In the genomic region with DNA sequence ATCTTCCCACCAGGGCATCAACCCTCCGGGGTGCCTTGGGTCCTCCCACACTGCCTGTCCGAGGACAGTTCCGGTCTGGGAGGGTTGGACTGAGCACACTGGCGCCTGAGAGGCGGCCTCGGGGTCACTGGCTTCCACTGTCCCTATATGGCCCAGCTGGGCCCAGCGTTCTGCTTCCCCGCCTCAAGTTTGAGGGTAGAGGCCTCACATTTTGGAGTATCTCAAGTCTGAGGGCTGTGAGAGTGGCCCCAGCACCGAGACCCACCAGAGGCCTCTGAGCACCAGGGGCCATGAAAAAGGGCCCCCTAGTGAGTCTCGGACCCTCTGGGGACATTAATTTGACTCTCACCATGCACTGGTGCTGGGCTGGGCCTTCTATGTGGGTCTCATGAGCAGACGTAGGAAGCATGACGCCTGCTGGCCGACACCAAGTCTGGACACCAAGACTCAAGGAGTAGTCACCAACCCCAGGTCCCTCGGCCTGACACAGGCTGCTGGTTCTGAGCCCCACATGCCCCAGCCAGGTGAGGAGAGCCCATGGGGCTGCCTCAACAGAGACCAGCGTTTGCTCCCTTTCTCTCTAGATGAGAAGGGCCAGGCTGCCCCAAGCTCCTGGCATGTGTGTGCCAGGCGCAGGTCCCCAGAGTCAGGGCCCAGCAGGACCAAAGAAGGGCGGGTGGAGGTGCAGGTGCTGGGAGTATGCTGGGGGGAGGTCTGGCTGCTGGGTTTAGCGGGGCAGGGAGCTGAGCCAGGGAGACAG, we compare ENCODE assay signal across 17 cellular contexts. TPM values are rescaled to one million over a fixed set of nuclear protein-coding genes. Genes with fewer than 3 reads are reported as not detected.
DNase-seq lines count a peak whose midpoint lies in the region; ATAC-seq and TF ChIP-seq lines count a peak whose summit lies in the region.
"Had no signal": no experiment of that assay in that cellular context is flagged by ENCODE, and none has a peak within 500 bp of the region (broad histone marks: within the 10 kb centered on the region; RNA-seq: fewer than 3 reads in every experiment).

No MANE protein-coding gene starts in this region.

- H3K4me3 ChIP-seq in BLaER1 (no peak overlapping the region), coronary artery (no peak overlapping the region), SJCRH30 (no peak overlapping the region), GM23338 (no peak overlapping the region), MG63 (no peak overlapping the region), endodermal cell (ENCODE audit: low read length) (no peak overlapping the region)

- H3K4me3 Mint-ChIP-seq in GM23338, result no peak overlapping the region
- no peak overlapping the region for H3K4me3 Mint-ChIP-seq in endodermal cell

- H3K4me1 ChIP-seq in BLaER1 (peaks cover 60% of the 10 kb centered on the region), SJCRH30 (peaks cover 33% of the 10 kb centered on the region), GM23338 (ENCODE audit: insufficient read depth) (peaks cover 8% of the 10 kb centered on the region; the same call in 1 of the 2 replicates), endodermal cell (ENCODE audit: control insufficient read depth, insufficient read depth, low read length) (peaks cover 6% of the 10 kb centered on the region)

- TF ChIP-seq CTCF in coronary artery (IDR thresholded peaks at IDR 0.05), result no peak
- TF ChIP-seq CTCF in GM23338 (conservative IDR thresholded peaks at IDR 0.05; ENCODE audit: low read depth in 2 of 2), result no peak
- no peak for TF ChIP-seq CTCF in endodermal cell (conservative IDR thresholded peaks at IDR 0.05)

- H3K27me3 ChIP-seq in BLaER1, result no peaks in the 10 kb centered on the region
- H3K27me3 ChIP-seq in SJCRH30, result no peaks in the 10 kb centered on the region
- H3K27me3 ChIP-seq in GM23338 (ENCODE audit: insufficient read depth), result no peaks in the 10 kb centered on the region
- H3K27me3 ChIP-seq in MG63, result no peaks in the 10 kb centered on the region
- H3K27me3 ChIP-seq in endodermal cell (ENCODE audit: control insufficient read depth, insufficient read depth, low read length, poor library complexity, severe bottlenecking), result no peaks in the 10 kb centered on the region

- no peaks in the 10 kb centered on the region for H3K9me2 ChIP-seq in GM23338 (ENCODE audit: insufficient read depth)

- H3K4me1 Mint-ChIP-seq in GM23338 (peaks cover 3% of the 10 kb centered on the region; the same call in 2 of the 3 replicates), endodermal cell (peaks cover 2% of the 10 kb centered on the region)

- H3K4me2 ChIP-seq in BLaER1 (peak overlapping the region; percentile 22; the same call in 1 of the 2 replicates), GM23338 (no peak overlapping the region)

- peaks cover 9% of the 10 kb centered on the region for H3K79me2 ChIP-seq in GM23338 (replicated peaks; ENCODE audit: insufficient read depth)

- intact Hi-C loops in posterior vena cava (cut with DNase I), result no loop called here

- H3K27ac ChIP-seq in BLaER1, result peak overlapping the region; percentile 22; the same call in 1 of the 2 replicates
- peak overlapping the region; percentile 35 to 95 for H3K27ac ChIP-seq in coronary artery
- H3K27ac ChIP-seq in SJCRH30, result no peak overlapping the region
- no peak overlapping the region for H3K27ac ChIP-seq in GM23338 (ENCODE audit: low read depth)
- no peak overlapping the region for H3K27ac ChIP-seq in endodermal cell (ENCODE audit: low read depth, low read length)

- 90 to 93% methylated on average over 12 to 18 of the region's 18 CpGs for WGBS in endodermal cell (ENCODE audit: insufficient coverage in 1 of 2, insufficient read length in 1 of 2), 2 experiments

- H3K36me3 Mint-ChIP-seq in GM23338 (ENCODE audit: low read depth) (no peaks in the 10 kb centered on the region), endodermal cell (ENCODE audit: low read depth) (no peaks in the 10 kb centered on the region)

- H3K9me3 Mint-ChIP-seq in GM23338 (no peaks in the 10 kb centered on the region), endodermal cell (no peaks in the 10 kb centered on the region)
- H3K9me3 Mint-ChIP-seq: H9 had no signal

- H3K27ac Mint-ChIP-seq in GM23338 (no peak overlapping the region; the same call in 1 of the 2 replicates), endodermal cell (no peak overlapping the region)
- H3K27ac Mint-ChIP-seq: H9 had no signal

- H3K27me3 Mint-ChIP-seq in GM23338 (ENCODE audit: insufficient read depth, low read depth, poor library complexity) (peaks cover 9% of the 10 kb centered on the region), endodermal cell (ENCODE audit: insufficient read depth) (peaks cover 1% of the 10 kb centered on the region)

- H4K20me1 ChIP-seq in BLaER1 (peaks cover 27% of the 10 kb centered on the region), GM23338 (replicated peaks; ENCODE audit: insufficient read depth) (no peaks in the 10 kb centered on the region)

- H3F3A ChIP-seq in GM23338 (replicated peaks; ENCODE audit: low read depth), result no peaks in the 10 kb centered on the region

- H2AFZ ChIP-seq in GM23338, result no peak overlapping the region

- DNase-seq in coronary artery (ENCODE audit: low spot score) (no peak), left kidney (ENCODE audit: low read depth, low spot score) (peak; percentile 48), posterior vena cava (ENCODE audit: low spot score) (peak; percentile 79), SJCRH30 (no peak), GM23338 (ENCODE audit: low spot score) (no peak), MG63 (no peak), endodermal cell (no peak)
- DNase-seq: C1 segment of cervical spinal cord; DMS153; EL; H9; NCI-H146; NCI-H2081 treated with DMSO at 0.1 percent for 48 hours; NCI-H2227 treated with DMSO at 0.1 percent for 48 hours; NCI-H526 treated with DMSO at 0.1 percent for 48 hours; NK-92 treated with Interleukin-12 subunit alpha and Interleukin-12 subunit beta, amount 100 ng/mL, for 24 hours had no signal

- ATAC-seq in GM23338, result no peak

- H3K9me3 ChIP-seq in BLaER1 (no peaks in the 10 kb centered on the region), SJCRH30 (replicated peaks) (no peaks in the 10 kb centered on the region), MG63 (no peaks in the 10 kb centered on the region), endodermal cell (ENCODE audit: control insufficient read depth, low read length) (no peaks in the 10 kb centered on the region)

- H3K9ac ChIP-seq in BLaER1 (no peak overlapping the region), endodermal cell (ENCODE audit: extremely low read depth, low read length, poor library complexity, severe bottlenecking) (no peak overlapping the region)

- H3K36me3 ChIP-seq in BLaER1, result no peaks in the 10 kb centered on the region
- H3K36me3 ChIP-seq in SJCRH30, result no peaks in the 10 kb centered on the region
- H3K36me3 ChIP-seq in GM23338 (ENCODE audit: insufficient read depth), result no peaks in the 10 kb centered on the region
- H3K36me3 ChIP-seq in MG63, result no peaks in the 10 kb centered on the region
- no peaks in the 10 kb centered on the region for H3K36me3 ChIP-seq in endodermal cell (ENCODE audit: control insufficient read depth, insufficient read depth, low read length)

RNA-seq across cellular contexts. Expression of a gene that starts 27.5 kb away (rescaled TPM):
- total RNA-seq in posterior vena cava, result 10 to 100 TPM; 20.1 to 21.3 TPM
- 4.2 and 9.0 TPM in 2 replicates for total RNA-seq in SJCRH30 (2014; rRNA removed; shearing (Covaris generic))
- 87.3 and 122 TPM in 2 replicates for total RNA-seq in GM23338 (2014; rRNA removed; shearing (Covaris generic))
- polyA plus RNA-seq in GM23338 (2016; fragmentation: Nextera tagmentation; extraction: Ambion mirVana), result 15.3 and 15.6 TPM in 2 replicates
- 2.2 and 3.8 TPM in 2 replicates for total RNA-seq in MG63 (2014; rRNA removed; shearing (Covaris generic); ENCODE audit: low replicate concordance)
- 10 to 100 TPM; 48.3 to 61.3 TPM for total RNA-seq in endodermal cell
- 71.1 TPM for polyA plus RNA-seq in endodermal cell (2013, experiment 1 of 2)
- polyA plus RNA-seq in endodermal cell (2013, experiment 2 of 2), result 66.0 TPM

RNA-seq across cellular contexts. Expression of a gene that starts 31.8 kb away (rescaled TPM):
- 10 to 100 TPM; 28.4 to 31.1 TPM for total RNA-seq in posterior vena cava
- 8.1 and 9.4 TPM in 2 replicates for total RNA-seq in SJCRH30 (2014; rRNA removed; shearing (Covaris generic))
- total RNA-seq in GM23338 (2014; rRNA removed; shearing (Covaris generic)), result 15.0 and 20.2 TPM in 2 replicates
- polyA plus RNA-seq in GM23338 (2016; fragmentation: Nextera tagmentation; extraction: Ambion mirVana), result 6.7 and 6.9 TPM in 2 replicates
- total RNA-seq in MG63 (2014; rRNA removed; shearing (Covaris generic); ENCODE audit: low replicate concordance), result 21.0 and 54.2 TPM in 2 replicates
- total RNA-seq in endodermal cell, result 10 to 100 TPM; 19.9 to 21.8 TPM
- 8.5 TPM for polyA plus RNA-seq in endodermal cell (2013, experiment 1 of 2)
- 9.2 TPM for polyA plus RNA-seq in endodermal cell (2013, experiment 2 of 2)

RNA-seq across cellular contexts. Expression of a gene that starts 47.5 kb away (rescaled TPM):
- total RNA-seq in posterior vena cava, result 10 to 100 TPM; 13.9 to 19.2 TPM
- total RNA-seq in SJCRH30 (2014; rRNA removed; shearing (Covaris generic)), result 17.0 and 17.2 TPM in 2 replicates
- total RNA-seq in GM23338 (2014; rRNA removed; shearing (Covaris generic)), result 11.2 and 14.1 TPM in 2 replicates
- 9.2 and 12.4 TPM in 2 replicates for polyA plus RNA-seq in GM23338 (2016; fragmentation: Nextera tagmentation; extraction: Ambion mirVana)
- total RNA-seq in MG63 (2014; rRNA removed; shearing (Covaris generic); ENCODE audit: low replicate concordance), result 52.7 and 61.8 TPM in 2 replicates
- total RNA-seq in endodermal cell, result 10 to 100 TPM in 1 of 2 donors, 1 to 10 TPM in 1; 7.3 to 13.6 TPM
- polyA plus RNA-seq in endodermal cell (2013, experiment 1 of 2), result 11.2 TPM
- 12.2 TPM for polyA plus RNA-seq in endodermal cell (2013, experiment 2 of 2)

RNA-seq across cellular contexts. Expression of a gene that starts 47.6 kb away (rescaled TPM):
- total RNA-seq in posterior vena cava, result 10 to 100 TPM; 81.7 to 95.4 TPM
- 69.2 and 74.6 TPM in 2 replicates for total RNA-seq in SJCRH30 (2014; rRNA removed; shearing (Covaris generic))
- total RNA-seq in GM23338 (2014; rRNA removed; shearing (Covaris generic)), result 29.8 and 35.1 TPM in 2 replicates
- 29.6 and 32.6 TPM in 2 replicates for polyA plus RNA-seq in GM23338 (2016; fragmentation: Nextera tagmentation; extraction: Ambion mirVana)
- total RNA-seq in MG63 (2014; rRNA removed; shearing (Covaris generic); ENCODE audit: low replicate concordance), result 178 and 263 TPM in 2 replicates
- 10 to 100 TPM; 26.6 to 27.8 TPM for total RNA-seq in endodermal cell
- 84.5 TPM for polyA plus RNA-seq in endodermal cell (2013, experiment 1 of 2)
- 77.3 TPM for polyA plus RNA-seq in endodermal cell (2013, experiment 2 of 2)

Comparison
In these comparisons a context has a peak if more than half of its experiments do, and no peak if none do; other contexts are left out.
1. H3K27ac ChIP-seq: peak in BLaER1 (single experiment) and coronary artery (2 of 2); none in SJCRH30 (single experiment), GM23338 (single experiment) and endodermal cell (single experiment).
2. DNase-seq: peak in left kidney (single experiment) and posterior vena cava (single experiment); none in coronary artery (single experiment), SJCRH30 (0 of 2), GM23338 (single experiment), MG63 (single experiment) and endodermal cell (single experiment).